Comparison of ENCODE assay signal across 22 cellular contexts in genomic region chr5:134563962-134564361, GRCh38. TPM values are rescaled to one million over a fixed set of nuclear protein-coding genes. Genes with fewer than 3 reads are reported as not detected.
A peak's percentile ranks its signal among the peaks of the same experiment; 100 is the strongest.
DNase-seq lines count a peak whose midpoint lies in the region; ATAC-seq and TF ChIP-seq lines count a peak whose summit lies in the region.
"Had no signal": no experiment of that assay in that cellular context is flagged by ENCODE, and none has a peak within 500 bp of the region (broad histone marks: within the 10 kb centered on the region; RNA-seq: fewer than 3 reads in every experiment).

No MANE protein-coding gene starts in this region.

- H3K27me3 Mint-ChIP-seq in CD8-positive, alpha-beta T cell (ENCODE audit: low read depth), result no peaks in the 10 kb centered on the region
- H3K27me3 Mint-ChIP-seq in activated naive CD8-positive, alpha-beta T cell treated with anti-CD3 and anti-CD28 coated beads, Interleukin-2, amount 10 ng/mL, durations not matched to agents 7 days and 5 days, result no peaks in the 10 kb centered on the region
- no peaks in the 10 kb centered on the region for H3K27me3 Mint-ChIP-seq in stimulated activated memory B cell treated with anti-CD40 and anti-IgM and Interleukin-4, amounts not matched to agents 10 μg/mL and 1 μg/mL and 100 μg/mL, for 72 hours
- H3K27me3 Mint-ChIP-seq in natural killer cell treated with Interleukin-12 subunit alpha and Interleukin-12 subunit beta and Interleukin-15 and Interleukin-18, amount 100 ng/mL, for 72 hours, result no peaks in the 10 kb centered on the region
- H3K27me3 Mint-ChIP-seq: B cell; CD4-positive, CD25-positive, alpha-beta regulatory T cell had no signal

- peaks cover 89% of the 10 kb centered on the region for H3K36me3 Mint-ChIP-seq in CD8-positive, alpha-beta T cell
- peaks cover 17% of the 10 kb centered on the region for H3K36me3 Mint-ChIP-seq in activated naive CD8-positive, alpha-beta T cell treated with anti-CD3 and anti-CD28 coated beads, Interleukin-2, amount 10 ng/mL, durations not matched to agents 7 days and 5 days
- H3K36me3 Mint-ChIP-seq in stimulated activated memory B cell treated with anti-CD40 and anti-IgM and Interleukin-4, amounts not matched to agents 10 μg/mL and 1 μg/mL and 100 μg/mL, for 72 hours, result peaks cover 83% of the 10 kb centered on the region
- H3K36me3 Mint-ChIP-seq in natural killer cell treated with Interleukin-12 subunit alpha and Interleukin-12 subunit beta and Interleukin-15 and Interleukin-18, amount 100 ng/mL, for 72 hours, result no peaks in the 10 kb centered on the region

- H3K79me2 ChIP-seq in SK-N-SH (ENCODE audit: insufficient read depth) (peaks cover 14% of the 10 kb centered on the region), osteoblast (ENCODE audit: insufficient read depth, low read length) (peaks cover 13% of the 10 kb centered on the region)

- ATAC-seq in SK-N-SH treated with all-trans-retinoic acid at 6 μM for 48 hours, result no peak
- ATAC-seq in CD8-positive, alpha-beta T cell, result no peak
- no peak for ATAC-seq in activated naive CD8-positive, alpha-beta T cell treated with anti-CD3 and anti-CD28 coated beads, Interleukin-2, amount 10 ng/mL, durations not matched to agents 7 days and 5 days (ENCODE audit: low read depth)
- no peak for ATAC-seq in stimulated activated memory B cell treated with anti-CD40 and anti-IgM and Interleukin-4, amounts not matched to agents 10 μg/mL and 1 μg/mL and 100 μg/mL, for 72 hours
- ATAC-seq in natural killer cell treated with Interleukin-12 subunit alpha and Interleukin-12 subunit beta and Interleukin-15 and Interleukin-18, amount 100 ng/mL, for 72 hours, result no peak
- no peak for ATAC-seq in GM21390 (IDR thresholded peaks at IDR 0.05; ENCODE audit: unreplicated experiment)
- ATAC-seq: GM12878, HCT116, K562 had no signal

- TF ChIP-seq CTCF in SK-N-SH (IDR thresholded peaks at IDR 0.05) (no peak), osteoblast (IDR thresholded peaks at IDR 0.05; ENCODE audit: extremely low read depth, low read depth, low read length) (no peak)
- no peak for TF ChIP-seq CTCF in CD8-positive, alpha-beta T cell (IDR thresholded peaks at IDR 0.05)

- no peak for TF ChIP-seq EP300 in SK-N-SH (IDR thresholded peaks at IDR 0.05; ENCODE audit: borderline replicate concordance in 1 of 2, low read depth in 1 of 2, low read length in 1 of 2)

- H3K9me2 ChIP-seq in SK-N-SH, result no peaks in the 10 kb centered on the region

- intact Hi-C loops in CD8-positive, alpha-beta T cell (cut with DNase I, micrococcal nuclease), result no loop called here

- H3K27me3 ChIP-seq in SK-N-SH (ENCODE audit: insufficient read depth) (no peaks in the 10 kb centered on the region), osteoblast (ENCODE audit: insufficient read depth, low read length) (no peaks in the 10 kb centered on the region)
- H3K27me3 ChIP-seq in CD8-positive, alpha-beta T cell (ENCODE audit: insufficient read depth, low read length), result no peaks in the 10 kb centered on the region
- H3K27me3 ChIP-seq: Peyer's patch, SJSA1 had no signal

- H3K9ac ChIP-seq in SK-N-SH, result no peak overlapping the region
- H3K9ac ChIP-seq: GM23248 had no signal

- H3K36me3 ChIP-seq in SK-N-SH (replicated peaks in 1 of 2; ENCODE audit: control insufficient read depth in 1 of 2, insufficient read depth in 2 of 2, low read length in 1 of 2) (peaks cover 29 to 43% of the 10 kb centered on the region in 2 experiments), osteoblast (ENCODE audit: insufficient read depth, low read length) (peaks cover 52% of the 10 kb centered on the region)
- peaks cover 94% of the 10 kb centered on the region for H3K36me3 ChIP-seq in CD8-positive, alpha-beta T cell (ENCODE audit: insufficient read depth, low read length)

- H3K4me1 ChIP-seq in SK-N-SH (ENCODE audit: control insufficient read depth in 1 of 2, insufficient read depth in 2 of 2, low read depth in 1 of 2, low read length in 1 of 2) (peaks cover 22 to 36% of the 10 kb centered on the region in 2 experiments; a peak in 3 of 4 replicates), osteoblast (ENCODE audit: insufficient read depth, low read length) (peaks cover 24% of the 10 kb centered on the region)
- H3K4me1 ChIP-seq in CD8-positive, alpha-beta T cell (ENCODE audit: insufficient read depth, low read length), result no peaks in the 10 kb centered on the region

- H3K9me3 Mint-ChIP-seq in CD8-positive, alpha-beta T cell, result no peaks in the 10 kb centered on the region
- no peaks in the 10 kb centered on the region for H3K9me3 Mint-ChIP-seq in activated naive CD8-positive, alpha-beta T cell treated with anti-CD3 and anti-CD28 coated beads, Interleukin-2, amount 10 ng/mL, durations not matched to agents 7 days and 5 days
- H3K9me3 Mint-ChIP-seq in stimulated activated memory B cell treated with anti-CD40 and anti-IgM and Interleukin-4, amounts not matched to agents 10 μg/mL and 1 μg/mL and 100 μg/mL, for 72 hours, result no peaks in the 10 kb centered on the region
- H3K9me3 Mint-ChIP-seq in natural killer cell treated with Interleukin-12 subunit alpha and Interleukin-12 subunit beta and Interleukin-15 and Interleukin-18, amount 100 ng/mL, for 72 hours, result no peaks in the 10 kb centered on the region
- H3K9me3 Mint-ChIP-seq: CD4-positive, CD25-positive, alpha-beta regulatory T cell had no signal

- no peak overlapping the region for H2AFZ ChIP-seq in SK-N-SH (ENCODE audit: low read depth)
- no peak overlapping the region for H2AFZ ChIP-seq in osteoblast (ENCODE audit: low read length)
- H2AFZ ChIP-seq: GM23248 had no signal

- peak overlapping the region; percentile 79 for H3K27ac Mint-ChIP-seq in CD8-positive, alpha-beta T cell
- peak overlapping the region; percentile 30 for H3K27ac Mint-ChIP-seq in activated naive CD8-positive, alpha-beta T cell treated with anti-CD3 and anti-CD28 coated beads, Interleukin-2, amount 10 ng/mL, durations not matched to agents 7 days and 5 days
- H3K27ac Mint-ChIP-seq in stimulated activated memory B cell treated with anti-CD40 and anti-IgM and Interleukin-4, amounts not matched to agents 10 μg/mL and 1 μg/mL and 100 μg/mL, for 72 hours, result no peak overlapping the region
- H3K27ac Mint-ChIP-seq in natural killer cell treated with Interleukin-12 subunit alpha and Interleukin-12 subunit beta and Interleukin-15 and Interleukin-18, amount 100 ng/mL, for 72 hours, result no peak overlapping the region
- H3K27ac Mint-ChIP-seq: B cell had no signal

- POLR2A ChIA-PET in SK-N-SH (lab: Yijun Ruan, JAX), result no interaction called here
- POLR2A ChIA-PET in CD8-positive, alpha-beta T cell (lab: Charles Lee), result no interaction called here
- POLR2A ChIA-PET in activated naive CD8-positive, alpha-beta T cell treated with anti-CD3 and anti-CD28 coated beads, Interleukin-2, amount 10 ng/mL, durations not matched to agents 7 days and 5 days (lab: Charles Lee), result no interaction called here

- H4K20me1 ChIP-seq in SK-N-SH (ENCODE audit: insufficient read depth) (no peaks in the 10 kb centered on the region), osteoblast (ENCODE audit: insufficient read depth, low read length) (no peaks in the 10 kb centered on the region)

- CTCF ChIA-PET in SK-N-SH (lab: Yijun Ruan, JAX), result interaction anchor here (5.1 kb wide), 1 partner anchor 13 kb away, joined by 31 read pairs; no protein-coding TSS in a partner anchor
- CTCF ChIA-PET in CD8-positive, alpha-beta T cell (lab: Charles Lee), result interaction anchor here (1.8 kb wide), 1 partner anchor 23 kb away, joined by 6 read pairs; no protein-coding TSS in a partner anchor

- no peak overlapping the region for H3K4me3 Mint-ChIP-seq in CD8-positive, alpha-beta T cell
- no peak overlapping the region for H3K4me3 Mint-ChIP-seq in activated naive CD8-positive, alpha-beta T cell treated with anti-CD3 and anti-CD28 coated beads, Interleukin-2, amount 10 ng/mL, durations not matched to agents 7 days and 5 days
- H3K4me3 Mint-ChIP-seq in stimulated activated memory B cell treated with anti-CD40 and anti-IgM and Interleukin-4, amounts not matched to agents 10 μg/mL and 1 μg/mL and 100 μg/mL, for 72 hours, result no peak overlapping the region
- no peak overlapping the region for H3K4me3 Mint-ChIP-seq in natural killer cell treated with Interleukin-12 subunit alpha and Interleukin-12 subunit beta and Interleukin-15 and Interleukin-18, amount 100 ng/mL, for 72 hours
- H3K4me3 Mint-ChIP-seq: B cell; CD4-positive, CD25-positive, alpha-beta regulatory T cell had no signal

- H3K9me3 ChIP-seq in SK-N-SH (no peaks in the 10 kb centered on the region), osteoblast (ENCODE audit: low read depth, low read length) (no peaks in the 10 kb centered on the region)
- H3K9me3 ChIP-seq in CD8-positive, alpha-beta T cell (ENCODE audit: low read length), result no peaks in the 10 kb centered on the region
- H3K9me3 ChIP-seq: Peyer's patch, SJSA1 had no signal

- no peak overlapping the region for H3K4me3 ChIP-seq in SK-N-SH (ENCODE audit: low read depth in 2 of 2, low read length in 1 of 2)
- H3K4me3 ChIP-seq in CD8-positive, alpha-beta T cell (ENCODE audit: low read depth, low read length), result no peak overlapping the region
- H3K4me3 ChIP-seq in osteoblast (ENCODE audit: insufficient read depth, low read length), result no peak overlapping the region
- H3K4me3 ChIP-seq: GM12878, GM23248, K562, Peyer's patch, SJSA1 had no signal

- H3K4me2 ChIP-seq in SK-N-SH (no peak overlapping the region), osteoblast (ENCODE audit: insufficient read depth, low read length) (no peak overlapping the region)

- DNase-seq in SK-N-SH, result no peak
- no peak for DNase-seq in CD8-positive, alpha-beta T cell
- DNase-seq in activated naive CD8-positive, alpha-beta T cell treated with anti-CD3 and anti-CD28 coated beads, Interleukin-2, amount 10 ng/mL, durations not matched to agents 7 days and 5 days, result no peak
- peak; percentile 46 for DNase-seq in osteoblast (ENCODE audit: insufficient read length, low spot score, missing footprints)
- DNase-seq in natural killer cell treated with Interleukin-12 subunit alpha and Interleukin-12 subunit beta and Interleukin-15 and Interleukin-18, amount 100 ng/mL, for 72 hours (ENCODE audit: low spot score), result no peak
- DNase-seq: CD4-positive, CD25-positive, alpha-beta regulatory T cell; DMS53; EL; GM23248; NCI-H1092 treated with DMSO at 0.1 percent for 48 hours; NCI-H146; NCI-H2081 treated with DMSO at 0.1 percent for 48 hours; Peyer's patch had no signal

- 65% methylated on average over 4 of the region's 5 CpGs for WGBS in SK-N-SH (ENCODE audit: low lambda C conversion rate)

- peaks cover 12% of the 10 kb centered on the region for H3F3A ChIP-seq in SK-N-SH (replicated peaks; ENCODE audit: insufficient read depth)

- H3K27ac ChIP-seq in SK-N-SH (ENCODE audit: low read depth in 2 of 2, low read length in 1 of 2) (no peak overlapping the region), osteoblast (ENCODE audit: low read depth, low read length) (no peak overlapping the region)
- no peak overlapping the region for H3K27ac ChIP-seq in CD8-positive, alpha-beta T cell (ENCODE audit: low read depth, low read length)
- H3K27ac ChIP-seq: 22Rv1, GM23248, Peyer's patch, SJSA1 had no signal

- peaks cover 14% of the 10 kb centered on the region for H3K4me1 Mint-ChIP-seq in CD8-positive, alpha-beta T cell (ENCODE audit: low read depth)
- peaks cover 10% of the 10 kb centered on the region for H3K4me1 Mint-ChIP-seq in activated naive CD8-positive, alpha-beta T cell treated with anti-CD3 and anti-CD28 coated beads, Interleukin-2, amount 10 ng/mL, durations not matched to agents 7 days and 5 days
- peaks cover 37% of the 10 kb centered on the region for H3K4me1 Mint-ChIP-seq in stimulated activated memory B cell treated with anti-CD40 and anti-IgM and Interleukin-4, amounts not matched to agents 10 μg/mL and 1 μg/mL and 100 μg/mL, for 72 hours
- H3K4me1 Mint-ChIP-seq in natural killer cell treated with Interleukin-12 subunit alpha and Interleukin-12 subunit beta and Interleukin-15 and Interleukin-18, amount 100 ng/mL, for 72 hours (ENCODE audit: low read depth in 2 of 2), result peaks cover 1 to 13% of the 10 kb centered on the region in 2 donors

- no peak for TF ChIP-seq RAD21 in SK-N-SH (IDR thresholded peaks at IDR 0.05; ENCODE audit: low read length)

RNA-seq across cellular contexts. Expression of gene JADE2, which starts 38.5 kb away (rescaled TPM):
- polyA plus RNA-seq in SK-N-SH (2012; rRNA removed), result 25.7 and 26.5 TPM in 2 replicates
- polyA plus RNA-seq in SK-N-SH (2012; cell fraction: cytosol; rRNA removed), result 10.2 and 17.2 TPM in 2 replicates
- polyA plus RNA-seq in SK-N-SH (2012; cell fraction: nucleus; rRNA removed), result 27.7 and 28.0 TPM in 2 replicates
- 100 to 1,000 TPM; 126 to 133 TPM for total RNA-seq in CD8-positive, alpha-beta T cell
- 100 to 1,000 TPM; 142 to 161 TPM for total RNA-seq in activated naive CD8-positive, alpha-beta T cell treated with anti-CD3 and anti-CD28 coated beads, Interleukin-2, amount 10 ng/mL, durations not matched to agents 7 days and 5 days
- 22.7 and 26.8 TPM in 2 replicates for total RNA-seq in osteoblast
- total RNA-seq in natural killer cell treated with Interleukin-12 subunit alpha and Interleukin-12 subunit beta and Interleukin-15 and Interleukin-18, amount 100 ng/mL, for 72 hours, result 10 to 100 TPM; 45.2 to 70.8 TPM

Comparison
In these comparisons a context has a peak if more than half of its experiments do, and no peak if none do; other contexts are left out.
1. H3K27ac Mint-ChIP-seq: peak in CD8-positive, alpha-beta T cell (single experiment) and activated naive CD8-positive, alpha-beta T cell treated with anti-CD3 and anti-CD28 coated beads, Interleukin-2, amount 10 ng/mL, durations not matched to agents 7 days and 5 days (single experiment); none in stimulated activated memory B cell treated with anti-CD40 and anti-IgM and Interleukin-4, amounts not matched to agents 10 μg/mL and 1 μg/mL and 100 μg/mL, for 72 hours (single experiment) and natural killer cell treated with Interleukin-12 subunit alpha and Interleukin-12 subunit beta and Interleukin-15 and Interleukin-18, amount 100 ng/mL, for 72 hours (0 of 2).